ENCODE assay signal across 23 cellular contexts in the genomic region with DNA sequence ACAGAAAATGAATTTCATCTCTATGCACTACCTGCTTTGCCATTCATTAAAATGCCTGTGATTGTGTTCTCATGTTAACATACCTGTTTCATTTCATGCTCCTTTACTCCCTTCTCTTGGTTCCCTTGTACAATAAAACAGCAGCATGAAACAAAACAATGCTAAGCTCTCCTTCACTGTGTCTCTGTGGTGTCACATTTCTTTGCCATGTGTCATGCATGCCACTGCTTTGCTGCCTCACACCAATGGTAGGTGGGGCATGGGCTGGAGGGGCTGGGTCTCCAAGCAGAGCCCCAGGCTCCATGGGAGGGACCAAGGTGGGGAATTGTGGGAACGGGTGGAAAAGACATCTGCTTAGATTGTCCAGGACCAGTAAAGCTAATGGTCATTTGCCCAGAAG.
DNase-seq lines count a peak whose midpoint lies in the region; ATAC-seq and TF ChIP-seq lines count a peak whose summit lies in the region.
"Had no signal": no experiment of that assay in that cellular context is flagged by ENCODE, and none has a peak within 500 bp of the region (broad histone marks: within the 10 kb centered on the region; RNA-seq: fewer than 3 reads in every experiment).

No MANE protein-coding gene starts in this region.

- peak overlapping the region; percentile 24 for H3K4me2 ChIP-seq in smooth muscle cell

- no peaks in the 10 kb centered on the region for H4K20me1 ChIP-seq in smooth muscle cell (ENCODE audit: low read depth)

- H3K4me1 ChIP-seq in smooth muscle cell (ENCODE audit: low read depth) = no peaks in the 10 kb centered on the region
- H3K4me1 ChIP-seq: psoas muscle, tibial artery had no signal

- DNase-seq in NCI-H2171 treated with DMSO at 0.1 percent for 48 hours (lab: John Stamatoyannopoulos, UW) (peak; percentile 36), NCI-H2171 (lab: John Stamatoyannopoulos, UW) (no peak), M059J (ENCODE audit: low read depth) (peak; percentile 80), epithelial cell of esophagus (ENCODE audit: low read depth) (peak; percentile 30), smooth muscle cell (lab: John Stamatoyannopoulos, UW; ENCODE audit: unreplicated experiment) (no peak), dermis blood vessel endothelial cell (no peak), NCI-H128 (lab: John Stamatoyannopoulos, UW; ENCODE audit: unreplicated experiment) (no peak)
- DNase-seq: 8988T; activated CD4-positive, alpha-beta T cell treated with anti-CD3 and anti-CD28 coated beads, Interleukin-2, amount 10 ng/mL, durations not matched to agents 7 days and 5 days; activated CD8-positive, alpha-beta memory T cell treated with anti-CD3 and anti-CD28 coated beads, Interleukin-2, amount 50 U/mL, for 48 hours; anterior cingulate cortex; C1 segment of cervical spinal cord; DMS 273 treated with DMSO at 0.1 percent for 48 hours; foreskin melanocyte; HCEC 1CT; NCI-H187; NCI-H524 treated with DMSO at 0.1 percent for 48 hours; nephron progenitor cell; psoas muscle; stimulated activated CD4-positive, alpha-beta T cell treated with anti-CD3 and anti-CD28 coated beads, Interleukin-12 subunit alpha, Interleukin-12 subunit beta, amount 100 ng/mL, for 4 hours; tibial artery had no signal

- 71% methylated on average over 1 of the region's 1 CpG for WGBS in smooth muscle cell (ENCODE audit: low lambda C conversion rate)

- H3K4me3 ChIP-seq in epithelial cell of esophagus (ENCODE audit: low read length) (no peak overlapping the region), smooth muscle cell (no peak overlapping the region)
- H3K4me3 ChIP-seq: psoas muscle, tibial artery had no signal

- peaks cover 5% of the 10 kb centered on the region for H3F3A ChIP-seq in smooth muscle cell (ENCODE audit: low read depth)

- no peak overlapping the region for H3K27ac ChIP-seq in smooth muscle cell (ENCODE audit: low read depth)
- H3K27ac ChIP-seq: psoas muscle, tibial artery had no signal

- no peak overlapping the region for H2AFZ ChIP-seq in smooth muscle cell (ENCODE audit: low read depth)

- no peak for ATAC-seq in HG02798 (IDR thresholded peaks at IDR 0.05; ENCODE audit: poor library complexity, unreplicated experiment)
- ATAC-seq: psoas muscle; stimulated activated effector memory CD8-positive, alpha-beta T cell treated with anti-CD3 and anti-CD28 coated beads, Interleukin-12 subunit alpha, Interleukin-12 subunit beta, amount 100 ng/mL, for 72 hours had no signal

- no peaks in the 10 kb centered on the region for H3K9me3 ChIP-seq in smooth muscle cell (replicated peaks; ENCODE audit: low read depth)
- H3K9me3 ChIP-seq: psoas muscle, tibial artery had no signal

- H3K27me3 ChIP-seq in smooth muscle cell (ENCODE audit: low read depth) = no peaks in the 10 kb centered on the region

- TF ChIP-seq CTCF in epithelial cell of esophagus (IDR thresholded peaks at IDR 0.05; ENCODE audit: insufficient read depth, low read depth, low read length, missing control alignments) (no peak), smooth muscle cell (IDR thresholded peaks at IDR 0.05; ENCODE audit: borderline replicate concordance, insufficient read depth, poor library complexity, severe bottlenecking) (no peak)

- no peaks in the 10 kb centered on the region for H3K79me2 ChIP-seq in smooth muscle cell (ENCODE audit: low read depth)

- no peaks in the 10 kb centered on the region for H3K36me3 ChIP-seq in smooth muscle cell (ENCODE audit: low read depth)
- H3K36me3 ChIP-seq: tibial artery had no signal

- H3K9ac ChIP-seq in smooth muscle cell (ENCODE audit: low read depth) = no peak overlapping the region

Comparison
In these comparisons a context has a peak if more than half of its experiments do, and no peak if none do; other contexts are left out.
1. DNase-seq: peak in NCI-H2171 treated with DMSO at 0.1 percent for 48 hours (single experiment), M059J (single experiment) and epithelial cell of esophagus (single experiment); none in NCI-H2171 (single experiment), smooth muscle cell (single experiment), dermis blood vessel endothelial cell (single experiment) and NCI-H128 (single experiment).